ENCODE assay signal across 1 cellular context in genomic region chr2:239441724-239442123, GRCh38.
TF ChIP-seq lines count a peak whose summit lies in the region.

No MANE protein-coding gene starts in this region.

TF ChIP-seq in WTC11, 78 proteins besides CTCF, POLR2A, EP300 and RAD21 (continued from another document):
- TF ChIP-seq, protein P1, sequence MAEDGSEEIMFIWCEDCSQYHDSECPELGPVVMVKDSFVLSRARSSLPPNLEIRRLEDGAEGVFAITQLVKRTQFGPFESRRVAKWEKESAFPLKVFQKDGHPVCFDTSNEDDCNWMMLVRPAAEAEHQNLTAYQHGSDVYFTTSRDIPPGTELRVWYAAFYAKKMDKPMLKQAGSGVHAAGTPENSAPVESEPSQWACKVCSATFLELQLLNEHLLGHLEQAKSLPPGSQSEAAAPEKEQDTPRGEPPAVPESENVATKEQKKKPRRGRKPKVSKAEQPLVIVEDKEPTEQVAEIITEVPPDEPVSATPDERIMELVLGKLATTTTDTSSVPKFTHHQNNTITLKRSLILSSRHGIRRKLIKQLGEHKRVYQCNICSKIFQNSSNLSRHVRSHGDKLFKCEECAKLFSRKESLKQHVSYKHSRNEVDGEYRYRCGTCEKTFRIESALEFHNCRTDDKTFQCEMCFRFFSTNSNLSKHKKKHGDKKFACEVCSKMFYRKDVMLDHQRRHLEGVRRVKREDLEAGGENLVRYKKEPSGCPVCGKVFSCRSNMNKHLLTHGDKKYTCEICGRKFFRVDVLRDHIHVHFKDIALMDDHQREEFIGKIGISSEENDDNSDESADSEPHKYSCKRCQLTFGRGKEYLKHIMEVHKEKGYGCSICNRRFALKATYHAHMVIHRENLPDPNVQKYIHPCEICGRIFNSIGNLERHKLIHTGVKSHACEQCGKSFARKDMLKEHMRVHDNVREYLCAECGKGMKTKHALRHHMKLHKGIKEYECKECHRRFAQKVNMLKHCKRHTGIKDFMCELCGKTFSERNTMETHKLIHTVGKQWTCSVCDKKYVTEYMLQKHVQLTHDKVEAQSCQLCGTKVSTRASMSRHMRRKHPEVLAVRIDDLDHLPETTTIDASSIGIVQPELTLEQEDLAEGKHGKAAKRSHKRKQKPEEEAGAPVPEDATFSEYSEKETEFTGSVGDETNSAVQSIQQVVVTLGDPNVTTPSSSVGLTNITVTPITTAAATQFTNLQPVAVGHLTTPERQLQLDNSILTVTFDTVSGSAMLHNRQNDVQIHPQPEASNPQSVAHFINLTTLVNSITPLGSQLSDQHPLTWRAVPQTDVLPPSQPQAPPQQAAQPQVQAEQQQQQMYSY (CRISPR knock-in tag; IDR thresholded peaks at IDR 0.05) = no peak
- TF ChIP-seq NR2C2 (CRISPR knock-in tag; IDR thresholded peaks at IDR 0.05) (no peak), TP53 (CRISPR knock-in tag; IDR thresholded peaks at IDR 0.05) (no peak)
- TF ChIP-seq, protein P2, sequence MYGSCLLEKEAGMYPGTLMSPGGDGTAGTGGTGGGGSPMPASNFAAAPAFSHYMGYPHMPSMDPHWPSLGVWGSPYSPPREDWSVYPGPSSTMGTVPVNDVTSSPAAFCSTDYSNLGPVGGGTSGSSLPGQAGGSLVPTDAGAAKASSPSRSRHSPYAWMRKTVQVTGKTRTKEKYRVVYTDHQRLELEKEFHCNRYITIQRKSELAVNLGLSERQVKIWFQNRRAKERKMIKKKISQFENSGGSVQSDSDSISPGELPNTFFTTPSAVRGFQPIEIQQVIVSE (CRISPR knock-in tag; IDR thresholded peaks at IDR 0.05; ENCODE audit: borderline replicate concordance) = no peak
- TF ChIP-seq, protein P3, sequence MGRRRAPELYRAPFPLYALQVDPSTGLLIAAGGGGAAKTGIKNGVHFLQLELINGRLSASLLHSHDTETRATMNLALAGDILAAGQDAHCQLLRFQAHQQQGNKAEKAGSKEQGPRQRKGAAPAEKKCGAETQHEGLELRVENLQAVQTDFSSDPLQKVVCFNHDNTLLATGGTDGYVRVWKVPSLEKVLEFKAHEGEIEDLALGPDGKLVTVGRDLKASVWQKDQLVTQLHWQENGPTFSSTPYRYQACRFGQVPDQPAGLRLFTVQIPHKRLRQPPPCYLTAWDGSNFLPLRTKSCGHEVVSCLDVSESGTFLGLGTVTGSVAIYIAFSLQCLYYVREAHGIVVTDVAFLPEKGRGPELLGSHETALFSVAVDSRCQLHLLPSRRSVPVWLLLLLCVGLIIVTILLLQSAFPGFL (CRISPR knock-in tag; IDR thresholded peaks at IDR 0.05; ENCODE audit: borderline replicate concordance) = no peak
TF ChIP-seq in WTC11: peak in this region for 0.
